ENCODE assay signal across 15 cellular contexts in the genomic region with DNA sequence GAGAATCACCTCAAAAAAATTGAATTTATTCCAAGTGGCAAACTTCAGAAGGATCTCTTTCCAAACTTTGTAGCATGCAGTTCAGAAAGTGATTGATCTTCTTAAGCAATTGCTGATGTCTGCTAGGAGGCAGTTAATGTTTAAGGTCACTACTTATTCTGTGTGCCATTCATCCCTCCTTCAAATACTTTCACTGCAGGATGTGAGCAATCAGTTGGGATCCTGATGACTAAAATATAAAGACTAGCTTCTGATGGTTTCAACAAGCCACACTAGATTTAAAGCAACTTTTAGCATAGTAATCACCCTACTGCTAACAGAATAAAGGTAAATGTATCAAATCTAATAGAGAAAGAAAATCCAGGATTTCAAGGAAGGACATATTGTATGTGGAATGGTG.
A peak's percentile ranks its signal among the peaks of the same experiment; 100 is the strongest.
DNase-seq lines count a peak whose midpoint lies in the region; ATAC-seq and TF ChIP-seq lines count a peak whose summit lies in the region.
"Had no signal": no experiment of that assay in that cellular context is flagged by ENCODE, and none has a peak within 500 bp of the region (broad histone marks: within the 10 kb centered on the region; RNA-seq: fewer than 3 reads in every experiment).

No MANE protein-coding gene starts in this region.

- no peaks in the 10 kb centered on the region for H3K36me3 ChIP-seq in RWPE2 (ENCODE audit: low read depth)
- H3K36me3 ChIP-seq: BLaER1 treated with 17β-estradiol and CSF1 and Interleukin-3, amounts not matched to agents 10 nM and 100 nM; SJSA1 had no signal

- no peaks in the 10 kb centered on the region for H3K9me3 ChIP-seq in RWPE2 (ENCODE audit: severe bottlenecking)
- H3K9me3 ChIP-seq: A549; BLaER1 treated with 17β-estradiol and CSF1 and Interleukin-3, amounts not matched to agents 10 nM and 100 nM had no signal

- H3K4me3 ChIP-seq in RWPE2 (ENCODE audit: severe bottlenecking) (no peak overlapping the region), epithelial cell of esophagus (ENCODE audit: low read length) (no peak overlapping the region)
- H3K4me3 ChIP-seq: A549; BLaER1 treated with 17β-estradiol and CSF1 and Interleukin-3, amounts not matched to agents 10 nM and 100 nM; SJSA1 had no signal

- TF ChIP-seq CTCF in RWPE2 (IDR thresholded peaks at IDR 0.05; ENCODE audit: poor library complexity, severe bottlenecking) (no peak), epithelial cell of esophagus (IDR thresholded peaks at IDR 0.05; ENCODE audit: insufficient read depth, low read depth, low read length, missing control alignments) (no peak)

- ATAC-seq in RWPE2 (ENCODE audit: low read depth): peak; percentile 50; the same call in 1 of the 3 replicates
- ATAC-seq in HG03565 (IDR thresholded peaks at IDR 0.05; ENCODE audit: unreplicated experiment): no peak
- ATAC-seq in HG03280 (IDR thresholded peaks at IDR 0.05; ENCODE audit: unreplicated experiment): no peak
- ATAC-seq: A549 had no signal

- H3K27me3 ChIP-seq in RWPE2 (ENCODE audit: insufficient read depth, poor library complexity, severe bottlenecking): no peaks in the 10 kb centered on the region
- H3K27me3 ChIP-seq: SJSA1 had no signal

- H3K4me1 ChIP-seq in RWPE2 (ENCODE audit: insufficient read depth, poor library complexity, severe bottlenecking): no peaks in the 10 kb centered on the region
- H3K4me1 ChIP-seq: A549; BLaER1 treated with 17β-estradiol and CSF1 and Interleukin-3, amounts not matched to agents 10 nM and 100 nM; SJSA1 had no signal

- DNase-seq in HS-27A (ENCODE audit: low read depth) (peak; percentile 8), RWPE2 (ENCODE audit: low spot score) (no peak), epithelial cell of esophagus (ENCODE audit: low read depth) (peak; percentile 46), renal cortical epithelial cell (ENCODE audit: low read depth) (peak; percentile 36), middle frontal gyrus (ENCODE audit: extremely low spot score, low spot score) (no peak)
- DNase-seq: CD8-positive, alpha-beta memory T cell; Kasumi-1; NCI-H187; NCI-H345; NK-92 treated with Interleukin-12 subunit alpha and Interleukin-12 subunit beta, amount 100 ng/mL, for 24 hours had no signal

- H3K27ac ChIP-seq in RWPE2 (ENCODE audit: poor library complexity, severe bottlenecking): no peak overlapping the region
- H3K27ac ChIP-seq: A549; BLaER1 treated with 17β-estradiol and CSF1 and Interleukin-3, amounts not matched to agents 10 nM and 100 nM; SJSA1 had no signal

Comparison
In these comparisons a context has a peak if more than half of its experiments do, and no peak if none do; other contexts are left out.
1. DNase-seq: peak in HS-27A (single experiment), epithelial cell of esophagus (single experiment) and renal cortical epithelial cell (single experiment); none in RWPE2 (single experiment) and middle frontal gyrus (single experiment).